ENCODE assay signal across 8 cellular contexts in the genomic region with DNA sequence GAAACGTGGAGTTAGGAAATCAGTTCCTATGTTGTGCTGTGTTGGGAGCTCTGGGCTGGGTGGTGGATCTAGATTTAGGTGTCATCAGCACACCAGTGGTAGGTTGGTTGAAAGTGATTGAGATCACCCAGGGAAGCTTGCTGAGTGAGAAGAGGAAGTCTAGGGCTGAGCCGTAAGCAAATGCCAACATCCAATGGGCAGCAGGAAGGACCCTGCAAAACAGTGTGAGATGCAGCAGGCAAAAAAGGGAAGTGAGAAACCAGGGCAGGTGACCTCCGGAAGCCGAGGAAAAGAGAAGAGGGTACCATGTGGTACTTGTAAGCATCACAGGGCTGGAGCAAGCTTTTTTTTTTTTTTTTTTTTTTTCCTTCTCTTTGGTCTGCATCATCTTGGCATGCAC. TPM values are rescaled to one million over a fixed set of nuclear protein-coding genes. Genes with fewer than 3 reads are reported as not detected.
DNase-seq lines count a peak whose midpoint lies in the region; ATAC-seq, FAIRE-seq and TF ChIP-seq lines count a peak whose summit lies in the region.

No MANE protein-coding gene starts in this region.

- peaks cover 4% of the 10 kb centered on the region for H3K36me3 Mint-ChIP-seq in activated T-helper 2 cell treated with anti-CD3 and anti-CD28 coated beads, Interferon-gamma antibody, Interleukin-2, Interleukin-4, amounts not matched to agents 10 μg/mL and 5 μg/mL and 100 μg/mL, durations not matched to agents 14 hours and 24 hours and 36 hours (ENCODE audit: low read depth)
- no peaks in the 10 kb centered on the region for H3K36me3 Mint-ChIP-seq in HFFc6 (ENCODE audit: low read depth)

- no peaks in the 10 kb centered on the region for H3K9me3 Mint-ChIP-seq in activated T-helper 2 cell treated with anti-CD3 and anti-CD28 coated beads, Interferon-gamma antibody, Interleukin-2, Interleukin-4, amounts not matched to agents 10 μg/mL and 5 μg/mL and 100 μg/mL, durations not matched to agents 14 hours and 24 hours and 36 hours
- H3K9me3 Mint-ChIP-seq in HFFc6: no peaks in the 10 kb centered on the region

- no peaks in the 10 kb centered on the region for H3K27me3 Mint-ChIP-seq in activated T-helper 2 cell treated with anti-CD3 and anti-CD28 coated beads, Interferon-gamma antibody, Interleukin-2, Interleukin-4, amounts not matched to agents 10 μg/mL and 5 μg/mL and 100 μg/mL, durations not matched to agents 14 hours and 24 hours and 36 hours (ENCODE audit: low read depth)
- no peaks in the 10 kb centered on the region for H3K27me3 Mint-ChIP-seq in HFFc6 (ENCODE audit: insufficient read depth)

- intact Hi-C loops in activated T-helper 2 cell treated with anti-CD3 and anti-CD28 coated beads, Interferon-gamma antibody, Interleukin-2, Interleukin-4, amounts not matched to agents 10 μg/mL and 5 μg/mL and 100 μg/mL, durations not matched to agents 14 hours and 24 hours and 36 hours (cut with micrococcal nuclease): loop anchor here (10.0 kb wide), 1 partner anchor 429 kb away; no protein-coding TSS in a partner anchor
- intact Hi-C loops in spleen (cut with DNase I; ENCODE audit: low total_unique reads): no loop called here

- TF ChIP-seq EP300 in A549 (IDR thresholded peaks at IDR 0.05): no peak

- H3K4me3 Mint-ChIP-seq in activated T-helper 2 cell treated with anti-CD3 and anti-CD28 coated beads, Interferon-gamma antibody, Interleukin-2, Interleukin-4, amounts not matched to agents 10 μg/mL and 5 μg/mL and 100 μg/mL, durations not matched to agents 14 hours and 24 hours and 36 hours (ENCODE audit: low read depth): no peak overlapping the region
- H3K4me3 Mint-ChIP-seq in HFFc6: no peak overlapping the region

- ATAC-seq in A549: no peak
- ATAC-seq in GM19395 (IDR thresholded peaks at IDR 0.05; ENCODE audit: unreplicated experiment): peak; percentile 90
- ATAC-seq in HG03280 (IDR thresholded peaks at IDR 0.05; ENCODE audit: unreplicated experiment): peak; percentile 84

- TF ChIP-seq POLR2A in A549 (IDR thresholded peaks at IDR 0.05; ENCODE audit: low read length) (no peak), spleen (IDR thresholded peaks at IDR 0.05) (no peak)

- no peak for TF ChIP-seq CTCF in A549 (IDR thresholded peaks at IDR 0.05)
- peak in 1 of 11 experiments; percentile 6 for TF ChIP-seq CTCF in spleen (IDR thresholded peaks at IDR 0.05 in 8 of 11, conservative IDR thresholded peaks at IDR 0.05 in 3 of 11)
- no peak for TF ChIP-seq CTCF in HFFc6 (IDR thresholded peaks at IDR 0.05)

- CTCF ChIA-PET in A549 (lab: Yijun Ruan, JAX): interaction anchor here (1.7 to 11.5 kb wide), 2 partner anchors 12 to 180 kb away, joined by 4 to 82 read pairs; no protein-coding TSS in a partner anchor

- no peak for DNase-seq in A549 (ENCODE audit: low read depth in 1 of 2, low spot score in 1 of 2)
- DNase-seq in activated T-helper 2 cell treated with anti-CD3 and anti-CD28 coated beads, Interferon-gamma antibody, Interleukin-2, Interleukin-4, amounts not matched to agents 10 μg/mL and 5 μg/mL and 100 μg/mL, durations not matched to agents 14 hours and 24 hours and 36 hours (ENCODE audit: low spot score): no peak
- DNase-seq in spleen: peak; percentile 88
- no peak for DNase-seq in HFFc6
- DNase-seq in urothelium cell line (ENCODE audit: low spot score): no peak
- no peak for DNase-seq in SK-N-DZ (ENCODE audit: low spot score)

- peaks cover 58% of the 10 kb centered on the region for H3K4me1 Mint-ChIP-seq in activated T-helper 2 cell treated with anti-CD3 and anti-CD28 coated beads, Interferon-gamma antibody, Interleukin-2, Interleukin-4, amounts not matched to agents 10 μg/mL and 5 μg/mL and 100 μg/mL, durations not matched to agents 14 hours and 24 hours and 36 hours (ENCODE audit: low read depth)
- peaks cover 38% of the 10 kb centered on the region for H3K4me1 Mint-ChIP-seq in HFFc6 (ENCODE audit: low read depth)

- peaks cover 33% of the 10 kb centered on the region for H3K4me1 ChIP-seq in A549
- peaks cover 0 to 67% (median 30%) of the 10 kb centered on the region in 6 donors for H3K4me1 ChIP-seq in spleen

- POLR2A ChIA-PET in A549 (lab: Yijun Ruan, JAX): interaction anchor here (0.6 to 1.1 kb wide), 2 partner anchors 16 to 50 kb away, joined by 5 read pairs; a partner anchor contains a TSS

- no peak overlapping the region for H3K4me2 ChIP-seq in A549

- H3K27me3 ChIP-seq in spleen (replicated peaks in 1 of 7): peaks cover 0 to 18% (median 0%) of the 10 kb centered on the region in 7 donors

- H3K36me3 ChIP-seq in spleen: no peaks in the 10 kb centered on the region

- H3K4me3 ChIP-seq in A549 (no peak overlapping the region), spleen (peak overlapping the region in 1 of 8 donors; percentile 59)

- H3K27ac Mint-ChIP-seq in activated T-helper 2 cell treated with anti-CD3 and anti-CD28 coated beads, Interferon-gamma antibody, Interleukin-2, Interleukin-4, amounts not matched to agents 10 μg/mL and 5 μg/mL and 100 μg/mL, durations not matched to agents 14 hours and 24 hours and 36 hours: peak overlapping the region; percentile 73
- no peak overlapping the region for H3K27ac Mint-ChIP-seq in HFFc6

- FAIRE-seq in A549 (lab: Jason Lieb, UNC) (no peak), urothelium cell line (lab: Jason Lieb, UNC) (no peak)

- H3K9me3 ChIP-seq in A549 (no peaks in the 10 kb centered on the region), spleen (no peaks in the 10 kb centered on the region)

- peak overlapping the region; percentile 21 to 35; a peak in 2 of 6 replicates for H3K27ac ChIP-seq in A549
- H3K27ac ChIP-seq in spleen: peak overlapping the region in 7 of 8 donors; percentile 74 to 96 (median 92)

- WGBS in A549 (ENCODE audit: missing lambda C conversion rate): 82% methylated on average over 4 of the region's 4 CpGs
- WGBS in spleen, 5 donors: 18 to 36% (median 24%) methylated on average over 4 of the region's 4 CpGs

- no peak for TF ChIP-seq RAD21 in A549 (conservative IDR thresholded peaks at IDR 0.05 in 1 of 2, IDR thresholded peaks at IDR 0.05 in 1 of 2)

TF ChIP-seq in A549, 52 proteins besides CTCF, POLR2A, EP300 and RAD21 (continues in another document):
- TF ChIP-seq, protein P1, sequence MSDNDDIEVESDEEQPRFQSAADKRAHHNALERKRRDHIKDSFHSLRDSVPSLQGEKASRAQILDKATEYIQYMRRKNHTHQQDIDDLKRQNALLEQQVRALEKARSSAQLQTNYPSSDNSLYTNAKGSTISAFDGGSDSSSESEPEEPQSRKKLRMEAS (IDR thresholded peaks at IDR 0.05): no peak

RNA-seq across cellular contexts. Expression of a gene that starts 15.9 kb away (rescaled TPM):
- polyA plus RNA-seq in A549 (2011; rRNA removed) (86.5 and 90.2 TPM in 2 replicates), A549 (2017; fragmentation: RNase III; extraction: RNeasy Plus Mini Kit Qiagen cat#74134 plus additional on column Dnase treatment) (72.2 to 90.0 TPM (median 80.6 TPM) in 3 replicates), spleen (10 to 100 TPM; 47.8 to 52.3 (median 49.8) TPM)
- 40.8 and 42.1 TPM in 2 replicates for polyA plus RNA-seq in A549 (2012; cell fraction: cytosol; rRNA removed)
- 64.5 and 70.3 TPM in 2 replicates for polyA plus RNA-seq in A549 (2012; cell fraction: nucleus; rRNA removed)
- polyA minus RNA-seq in A549 (2011; rRNA and poly(A)+ RNA removed): 183 and 220 TPM in 2 replicates
- total RNA-seq in activated T-helper 2 cell treated with anti-CD3 and anti-CD28 coated beads, Interferon-gamma antibody, Interleukin-2, Interleukin-4, amounts not matched to agents 10 μg/mL and 5 μg/mL and 100 μg/mL, durations not matched to agents 14 hours and 24 hours and 36 hours: 182 and 187 TPM in 2 replicates
- 100 to 1,000 TPM in 5 of 7 donors, 10 to 100 TPM in 2; 90.8 to 134 (median 116) TPM for total RNA-seq in spleen
- 100 to 1,000 TPM; 316 to 393 (median 342) TPM for total RNA-seq in HFFc6 (2021; fragmentation: NEBNext Ultra II Directional; extraction: Animal tissue kit (Norgen Biotek cat#: 25700))
- 82.5 and 83.5 TPM in 2 replicates for polyA plus RNA-seq in SK-N-DZ (2014; cell fraction: cytosol; rRNA removed)
- polyA plus RNA-seq in SK-N-DZ (2014; cell fraction: nucleus; rRNA removed): 72.4 and 88.3 TPM in 2 replicates

RNA-seq across cellular contexts. Expression of a gene that starts 45.1 kb away (rescaled TPM):
- polyA plus RNA-seq in A549 (2011; rRNA removed): 35.2 and 38.3 TPM in 2 replicates
- polyA plus RNA-seq in A549 (2012; cell fraction: cytosol; rRNA removed): 37.2 and 39.2 TPM in 2 replicates
- 18.9 and 27.4 TPM in 2 replicates for polyA plus RNA-seq in A549 (2012; cell fraction: nucleus; rRNA removed)
- polyA plus RNA-seq in A549 (2017; fragmentation: RNase III; extraction: RNeasy Plus Mini Kit Qiagen cat#74134 plus additional on column Dnase treatment): 38.1 to 40.1 TPM (median 39.9 TPM) in 3 replicates
- 11.3 and 14.4 TPM in 2 replicates for polyA minus RNA-seq in A549 (2011; rRNA and poly(A)+ RNA removed)
- total RNA-seq in activated T-helper 2 cell treated with anti-CD3 and anti-CD28 coated beads, Interferon-gamma antibody, Interleukin-2, Interleukin-4, amounts not matched to agents 10 μg/mL and 5 μg/mL and 100 μg/mL, durations not matched to agents 14 hours and 24 hours and 36 hours: 63.6 and 70.7 TPM in 2 replicates
- total RNA-seq in spleen: 10 to 100 TPM; 24.0 to 31.9 (median 30.7) TPM
- 10 to 100 TPM; 16.1 to 60.7 (median 18.8) TPM for polyA plus RNA-seq in spleen
- 10 to 100 TPM; 28.3 to 33.9 (median 31.4) TPM for total RNA-seq in HFFc6 (2021; fragmentation: NEBNext Ultra II Directional; extraction: Animal tissue kit (Norgen Biotek cat#: 25700))
- 17.6 and 26.8 TPM in 2 replicates for polyA plus RNA-seq in SK-N-DZ (2014; cell fraction: cytosol; rRNA removed)
- 15.1 and 20.6 TPM in 2 replicates for polyA plus RNA-seq in SK-N-DZ (2014; cell fraction: nucleus; rRNA removed)

RNA-seq across cellular contexts. Expression of a gene that starts 49.8 kb away (rescaled TPM):
- polyA plus RNA-seq in A549 (2011; rRNA removed) (309 and 365 TPM in 2 replicates), A549 (2017; fragmentation: RNase III; extraction: RNeasy Plus Mini Kit Qiagen cat#74134 plus additional on column Dnase treatment) (304 to 324 TPM (median 312 TPM) in 3 replicates), spleen (100 to 1,000 TPM; 301 to 360 (median 324) TPM)
- polyA plus RNA-seq in A549 (2012; cell fraction: cytosol; rRNA removed): 217 TPM in 2 replicates
- 88.8 and 136 TPM in 2 replicates for polyA plus RNA-seq in A549 (2012; cell fraction: nucleus; rRNA removed)
- 143 and 152 TPM in 2 replicates for polyA minus RNA-seq in A549 (2011; rRNA and poly(A)+ RNA removed)
- 351 TPM in 2 replicates for total RNA-seq in activated T-helper 2 cell treated with anti-CD3 and anti-CD28 coated beads, Interferon-gamma antibody, Interleukin-2, Interleukin-4, amounts not matched to agents 10 μg/mL and 5 μg/mL and 100 μg/mL, durations not matched to agents 14 hours and 24 hours and 36 hours
- total RNA-seq in spleen: 100 to 1,000 TPM; 252 to 420 (median 279) TPM
- 100 to 1,000 TPM; 229 to 242 (median 240) TPM for total RNA-seq in HFFc6 (2021; fragmentation: NEBNext Ultra II Directional; extraction: Animal tissue kit (Norgen Biotek cat#: 25700))
- 560 and 563 TPM in 2 replicates for polyA plus RNA-seq in SK-N-DZ (2014; cell fraction: cytosol; rRNA removed)
- 310 and 358 TPM in 2 replicates for polyA plus RNA-seq in SK-N-DZ (2014; cell fraction: nucleus; rRNA removed)

Comparison
In these comparisons a context has a peak if more than half of its experiments do, and no peak if none do; other contexts are left out.
1. ATAC-seq: peak in GM19395 (single experiment) and HG03280 (single experiment); none in A549 (0 of 2).